Comparison of ENCODE assay signal across 22 cellular contexts in genomic region chr1:94011709-94012590, GRCh38.
DNase-seq lines count a peak whose midpoint lies in the region; ATAC-seq, FAIRE-seq and TF ChIP-seq lines count a peak whose summit lies in the region.
"Had no signal": no experiment of that assay in that cellular context is flagged by ENCODE, and none has a peak within 500 bp of the region (broad histone marks: within the 10 kb centered on the region; RNA-seq: fewer than 3 reads in every experiment).

No MANE protein-coding gene starts in this region.

- BruUV-seq in K562 (replicated peaks; lab: Mats Ljungman, UMichigan): no TSS peak

- H3K36me3 ChIP-seq in HEK293 (ENCODE audit: control insufficient read depth in 2 of 2, insufficient read depth in 1 of 2, low read length in 2 of 2): no peaks in the 10 kb centered on the region
- H3K36me3 ChIP-seq in K562 (ENCODE audit: control insufficient read depth, insufficient read depth, low read length): no peaks in the 10 kb centered on the region
- H3K36me3 ChIP-seq in lower lobe of right lung: no peaks in the 10 kb centered on the region
- H3K36me3 ChIP-seq: esophagus muscularis mucosa, sigmoid colon, thoracic aorta had no signal

- POLR2A ChIA-PET in HEK293 (lab: Yijun Ruan, JAX): no interaction called here
- POLR2A ChIA-PET in K562 (lab: Yijun Ruan, JAX): interaction anchor here (0.7 kb wide), 1 partner anchor 12 kb away, joined by 3 read pairs; no protein-coding TSS in a partner anchor

- no peak overlapping the region for H3K27ac ChIP-seq in HEK293 (ENCODE audit: extremely low read depth, low read depth, low read length)
- H3K27ac ChIP-seq in K562 (ENCODE audit: extremely low read depth, low read depth, low read length): no peak overlapping the region
- no peak overlapping the region for H3K27ac ChIP-seq in lower lobe of right lung
- H3K27ac ChIP-seq: esophagus muscularis mucosa, sigmoid colon, thoracic aorta had no signal

- no peak for ATAC-seq in K562
- ATAC-seq in natural killer cell: no peak
- ATAC-seq in lower lobe of right lung: no peak
- ATAC-seq: stimulated activated naive B cell treated with anti-CD40 and anti-IgM and Interleukin-4, amounts not matched to agents 10 μg/mL and 1 μg/mL and 100 μg/mL, for 72 hours had no signal

- H3K27me3 ChIP-seq in K562 (ENCODE audit: control insufficient read depth in 2 of 2, insufficient read depth in 2 of 2, low read length in 2 of 2) (peaks cover 0 to 11% of the 10 kb centered on the region in 2 experiments; a peak in 2 of 5 replicates), lower lobe of right lung (ENCODE audit: low read depth) (no peaks in the 10 kb centered on the region)
- H3K27me3 ChIP-seq: sigmoid colon had no signal

- H4K20me1 ChIP-seq in K562 (replicated peaks; ENCODE audit: control insufficient read depth, insufficient read depth, low read length): 0 out of 2 replicates have a peak, but pooled peaks cover 3% of the 10 kb centered on the region

- no peaks in the 10 kb centered on the region for H3K79me2 ChIP-seq in K562 (ENCODE audit: control insufficient read depth, insufficient read depth, low read length)

- H3K4me3 ChIP-seq in HEK293 (ENCODE audit: low read depth, low read length) (no peak overlapping the region), K562 (no peak overlapping the region), lower lobe of right lung (no peak overlapping the region)
- H3K4me3 ChIP-seq: esophagus muscularis mucosa, sigmoid colon, thoracic aorta had no signal

- no peaks in the 10 kb centered on the region for H3K4me1 ChIP-seq in HEK293 (ENCODE audit: control insufficient read depth, insufficient read depth, low read length)
- H3K4me1 ChIP-seq in K562 (replicated peaks in 1 of 2; ENCODE audit: control insufficient read depth in 2 of 2, insufficient read depth in 2 of 2, low read length in 2 of 2): peaks cover 4 to 22% of the 10 kb centered on the region in 2 experiments
- no peaks in the 10 kb centered on the region for H3K4me1 ChIP-seq in lower lobe of right lung
- H3K4me1 ChIP-seq: esophagus muscularis mucosa, sigmoid colon had no signal

- no peak for DNase-seq in K562 (ENCODE audit: extremely low read depth in 1 of 4, low spot score in 3 of 4)
- DNase-seq in iPS-NIHi11 (ENCODE audit: low spot score): peak; percentile 33
- peak; percentile 49 for DNase-seq in retina
- no peak for DNase-seq in natural killer cell
- no peak for DNase-seq in lower lobe of right lung
- no peak for DNase-seq in amniotic stem cell (lab: John Stamatoyannopoulos, UW)
- DNase-seq: activated CD8-positive, alpha-beta memory T cell treated with anti-CD3 and anti-CD28 coated beads, Interleukin-2, amount 50 U/mL, for 4 hours; central memory CD4-positive, alpha-beta T cell; GDM1; immature natural killer cell; naive B cell; NCI-H1694 treated with DMSO at 0.1 percent for 48 hours; OCI-M1; sigmoid colon; stimulated activated naive B cell treated with anti-CD40 and anti-IgM and Interleukin-4, amounts not matched to agents 10 μg/mL and 1 μg/mL and 100 μg/mL, for 72 hours had no signal

- no peak overlapping the region for H3K27ac Mint-ChIP-seq in natural killer cell
- H3K27ac Mint-ChIP-seq: activated T-helper 2 cell treated with anti-CD3 and anti-CD28 coated beads, Interferon-gamma antibody, Interleukin-2, Interleukin-4, amounts not matched to agents 10 μg/mL and 5 μg/mL and 100 μg/mL, durations not matched to agents 14 hours and 24 hours and 36 hours; stimulated activated naive B cell treated with anti-CD40 and anti-IgM and Interleukin-4, amounts not matched to agents 10 μg/mL and 1 μg/mL and 100 μg/mL, for 72 hours; T-helper 1 cell treated with Interleukin-12 subunit alpha and Interleukin-12 subunit beta and Interleukin-4 antibody, amounts not matched to agents 30 μg/mL and 1 μg/mL, for 36 hours had no signal

- no peak overlapping the region for H3K4me3 Mint-ChIP-seq in natural killer cell
- H3K4me3 Mint-ChIP-seq: CD14-positive monocyte; immature natural killer cell; naive B cell; stimulated activated naive B cell treated with anti-CD40 and anti-IgM and Interleukin-4, amounts not matched to agents 10 μg/mL and 1 μg/mL and 100 μg/mL, for 72 hours; T-helper 1 cell treated with Interleukin-12 subunit alpha and Interleukin-12 subunit beta and Interleukin-4 antibody, amounts not matched to agents 30 μg/mL and 1 μg/mL, for 36 hours had no signal

- H3K9me3 ChIP-seq in HEK293 (ENCODE audit: control insufficient read depth, insufficient read depth, low read depth, low read length): no peaks in the 10 kb centered on the region
- no peaks in the 10 kb centered on the region for H3K9me3 ChIP-seq in K562 (replicated peaks; ENCODE audit: control insufficient read depth, insufficient read depth, low read depth, low read length)
- H3K9me3 ChIP-seq in lower lobe of right lung: no peaks in the 10 kb centered on the region
- H3K9me3 ChIP-seq: esophagus muscularis mucosa, sigmoid colon, thoracic aorta had no signal

- TF ChIP-seq EP300 in K562 (IDR thresholded peaks at IDR 0.05; ENCODE audit: low read length): no peak

- no peak for TF ChIP-seq RAD21 in K562 (CRISPR knock-in tag; conservative IDR thresholded peaks at IDR 0.05 in 1 of 2, IDR thresholded peaks at IDR 0.05 in 1 of 2)

- FAIRE-seq in K562 (lab: Jason Lieb, UNC): no peak
- FAIRE-seq: D721Med had no signal

- H3K27me3 Mint-ChIP-seq in natural killer cell (ENCODE audit: low read depth in 2 of 2): no peaks in the 10 kb centered on the region

- no peaks in the 10 kb centered on the region for H3K9me3 Mint-ChIP-seq in natural killer cell
- H3K9me3 Mint-ChIP-seq: activated T-helper 2 cell treated with anti-CD3 and anti-CD28 coated beads, Interferon-gamma antibody, Interleukin-2, Interleukin-4, amounts not matched to agents 10 μg/mL and 5 μg/mL and 100 μg/mL, durations not matched to agents 14 hours and 24 hours and 36 hours; immature natural killer cell; naive B cell; stimulated activated naive B cell treated with anti-CD40 and anti-IgM and Interleukin-4, amounts not matched to agents 10 μg/mL and 1 μg/mL and 100 μg/mL, for 72 hours; T-helper 1 cell treated with Interleukin-12 subunit alpha and Interleukin-12 subunit beta and Interleukin-4 antibody, amounts not matched to agents 30 μg/mL and 1 μg/mL, for 36 hours had no signal

- intact Hi-C loops in K562 (cut with micrococcal nuclease) (no loop called here), natural killer cell (cut with micrococcal nuclease) (loop anchor here (10.0 kb wide), 1 partner anchor 167 kb away; no protein-coding TSS in a partner anchor), lower lobe of right lung (cut with DNase I) (no loop called here)

- no peak overlapping the region for H3K4me2 ChIP-seq in K562 (ENCODE audit: insufficient read depth, low read length)

- no peak for TF ChIP-seq POLR2A in K562 (conservative IDR thresholded peaks at IDR 0.05)

- H3K4me1 Mint-ChIP-seq in natural killer cell: peaks cover 51 to 52% of the 10 kb centered on the region in 2 donors
- H3K4me1 Mint-ChIP-seq: naive B cell; stimulated activated naive B cell treated with anti-CD40 and anti-IgM and Interleukin-4, amounts not matched to agents 10 μg/mL and 1 μg/mL and 100 μg/mL, for 72 hours had no signal

- no peak for TF ChIP-seq CTCF in HEK293 (tag by site-specific recombination; IDR thresholded peaks at IDR 0.05)
- no peak for TF ChIP-seq CTCF in K562 (IDR thresholded peaks at IDR 0.05 in 2 of 3, conservative IDR thresholded peaks at IDR 0.05 in 1 of 3; ENCODE audit: insufficient read depth in 2 of 3, low read depth in 1 of 3, low read length in 3 of 3)
- TF ChIP-seq CTCF in natural killer cell (IDR thresholded peaks at IDR 0.05): no peak
- TF ChIP-seq CTCF in lower lobe of right lung (IDR thresholded peaks at IDR 0.05): no peak

- 18% methylated on average over 6 of the region's 6 CpGs for WGBS in K562 (ENCODE audit: insufficient coverage, low coverage, missing lambda C conversion rate)

- in situ Hi-C loops in K562 (cut with MboI): no loop called here

- CTCF ChIA-PET in HEK293 (lab: Yijun Ruan, JAX) (interaction anchor here (0.6 to 3.8 kb wide), 5 partner anchors 9 to 103 kb away, joined by 3 to 20 read pairs (median 3); partner anchors contain the start of gene GCLM), K562 (lab: Yijun Ruan, JAX; ENCODE audit: low intra/inter-chr PET ratio) (no interaction called here)

- no peaks in the 10 kb centered on the region for H3K9me1 ChIP-seq in K562 (ENCODE audit: control insufficient read depth, insufficient read depth, low read length)

- H2AFZ ChIP-seq in K562 (ENCODE audit: low read depth, low read length): no peak overlapping the region

- H3K36me3 Mint-ChIP-seq in natural killer cell: no peaks in the 10 kb centered on the region
- H3K36me3 Mint-ChIP-seq: CD14-positive monocyte; naive B cell; stimulated activated naive B cell treated with anti-CD40 and anti-IgM and Interleukin-4, amounts not matched to agents 10 μg/mL and 1 μg/mL and 100 μg/mL, for 72 hours had no signal

- no peak overlapping the region for H3K9ac ChIP-seq in K562 (ENCODE audit: insufficient read depth in 1 of 2, low read depth in 2 of 2, low read length in 2 of 2)

TF ChIP-seq in HEK293, 187 proteins besides CTCF, POLR2A, EP300 and RAD21 (continues in another document):
- TF ChIP-seq EGR2 (tag by site-specific recombination; IDR thresholded peaks at IDR 0.05; ENCODE audit: low read depth) (peak; percentile 85), ZFHX2 (tag by site-specific recombination; conservative IDR thresholded peaks at IDR 0.05) (peak; percentile 90)

TF ChIP-seq in K562, 482 proteins besides CTCF, POLR2A, EP300 and RAD21:
- TF ChIP-seq ZNF507 (tag; conservative IDR thresholded peaks at IDR 0.05) (no peak), NRF1 (conservative IDR thresholded peaks at IDR 0.05 in 1 of 2, IDR thresholded peaks at IDR 0.05 in 1 of 2) (peak; percentile 33 to 36; a peak in 2 of 4 replicates)

Comparison
In these comparisons a context has a peak if more than half of its experiments do, and no peak if none do; other contexts are left out.
1. DNase-seq: peak in iPS-NIHi11 (single experiment) and retina (single experiment); none in K562 (0 of 4), natural killer cell (single experiment), lower lobe of right lung (single experiment) and amniotic stem cell (single experiment).
2. Of the 44 proteins assayed by ChIP-seq in both K562 and HEK293: peak only in K562: none; only in HEK293: PRDM10; in both: none; in neither: 43.